ENCODE assay signal across 8 cellular contexts in genomic region chr16:3059041-3059722, GRCh38. TPM values are rescaled to one million over a fixed set of nuclear protein-coding genes. Genes with fewer than 3 reads are reported as not detected.
DNase-seq lines count a peak whose midpoint lies in the region; ATAC-seq and TF ChIP-seq lines count a peak whose summit lies in the region.

No MANE protein-coding gene starts in this region.

- DNase-seq in NCI-H1694 treated with DMSO at 0.1 percent for 48 hours (lab: John Stamatoyannopoulos, UW) (peak; percentile 30), NCI-H1694 (lab: John Stamatoyannopoulos, UW) (no peak), NCI-H146 treated with DMSO at 0.1 percent for 48 hours (lab: John Stamatoyannopoulos, UW; ENCODE audit: unreplicated experiment) (peak; percentile 37), WTC11 (ENCODE audit: low spot score) (peak; percentile 94), cardiac fibroblast (ENCODE audit: low read depth in 2 of 2) (peak; percentile 84 to 92), iris pigment epithelial cell (ENCODE audit: low read depth) (peak; percentile 73)
- DNase-seq in stimulated activated CD4-positive, alpha-beta T cell treated with anti-CD3 and anti-CD28 coated beads, Interleukin-12 subunit alpha, Interleukin-12 subunit beta, amount 100 ng/mL, for 4 hours, result peak; percentile 86

- H3K36me3 Mint-ChIP-seq in WTC11, result no peaks in the 10 kb centered on the region

- ATAC-seq in HG02763 (IDR thresholded peaks at IDR 0.05; ENCODE audit: unreplicated experiment) (peak; percentile 71), WTC11 (peak; percentile 79)

- peak overlapping the region; percentile 82 to 96 for H3K4me3 ChIP-seq in cardiac fibroblast (replicated peaks in 1 of 2; ENCODE audit: low read depth in 2 of 2, low read length in 2 of 2)

- peaks cover 28% of the 10 kb centered on the region for H3K4me1 Mint-ChIP-seq in WTC11

- POLR2A ChIA-PET in WTC11 (lab: Charles Lee), result interaction anchor here (0.9 to 3.2 kb wide), 12 partner anchors 13 to 70 kb away, joined by 3 to 29 read pairs (median 6); partner anchors contain the start of genes CLDN9, HCFC1R1, MMP25 and TNFRSF12A

- H3K4me3 Mint-ChIP-seq in WTC11, result peak overlapping the region; percentile 76

- H3K27me3 Mint-ChIP-seq in WTC11 (ENCODE audit: low read depth), result peaks cover 3% of the 10 kb centered on the region; the same call in 1 of the 2 replicates

- H3K9me3 Mint-ChIP-seq in WTC11, result no peaks in the 10 kb centered on the region

- H3K27ac Mint-ChIP-seq in WTC11, result peak overlapping the region; percentile 79; the same call in 1 of the 2 replicates

- peak; percentile 92 for TF ChIP-seq CTCF in WTC11 (IDR thresholded peaks at IDR 0.05)
- TF ChIP-seq CTCF in cardiac fibroblast (IDR thresholded peaks at IDR 0.05; ENCODE audit: low read depth, low read length), result peak; percentile 46

- CTCF ChIA-PET in WTC11 (lab: Charles Lee), result interaction anchor here (0.6 to 3.6 kb wide), 54 partner anchors 9 to 205 kb away, joined by 3 to 109 read pairs (median 5); partner anchors contain the start of genes BICDL2, CLDN6, HCFC1R1 and KREMEN2

TF ChIP-seq in WTC11, 78 proteins besides CTCF, POLR2A, EP300 and RAD21 (continues in another document):
- TF ChIP-seq JAZF1 (CRISPR knock-in tag; IDR thresholded peaks at IDR 0.05) (no peak), SMAD4 (CRISPR knock-in tag; IDR thresholded peaks at IDR 0.05) (no peak), NFYB (CRISPR knock-in tag; conservative IDR thresholded peaks at IDR 0.05; ENCODE audit: low read depth) (no peak), ZNF219 (CRISPR knock-in tag; IDR thresholded peaks at IDR 0.05; ENCODE audit: borderline replicate concordance) (no peak), ZBTB21 (CRISPR knock-in tag; IDR thresholded peaks at IDR 0.05; ENCODE audit: borderline replicate concordance) (no peak), ZNF416 (CRISPR knock-in tag; IDR thresholded peaks at IDR 0.05) (peak; percentile 51; the same call in 1 of the 2 replicates), GRHL2 (CRISPR knock-in tag; IDR thresholded peaks at IDR 0.05; ENCODE audit: insufficient replicate concordance, severe bottlenecking) (no peak), ZNF121 (CRISPR knock-in tag; IDR thresholded peaks at IDR 0.05) (no peak), E2F4 (CRISPR knock-in tag; IDR thresholded peaks at IDR 0.05; ENCODE audit: borderline replicate concordance, low read depth) (no peak), RELA (CRISPR knock-in tag; IDR thresholded peaks at IDR 0.05; ENCODE audit: borderline replicate concordance) (peak; percentile 78; the same call in 1 of the 2 replicates), HMGA2 (CRISPR knock-in tag; IDR thresholded peaks at IDR 0.05) (no peak), PRDM15 (CRISPR knock-in tag; IDR thresholded peaks at IDR 0.05) (peak; percentile 22; the same call in 1 of the 2 replicates)
- TF ChIP-seq, protein P1, sequence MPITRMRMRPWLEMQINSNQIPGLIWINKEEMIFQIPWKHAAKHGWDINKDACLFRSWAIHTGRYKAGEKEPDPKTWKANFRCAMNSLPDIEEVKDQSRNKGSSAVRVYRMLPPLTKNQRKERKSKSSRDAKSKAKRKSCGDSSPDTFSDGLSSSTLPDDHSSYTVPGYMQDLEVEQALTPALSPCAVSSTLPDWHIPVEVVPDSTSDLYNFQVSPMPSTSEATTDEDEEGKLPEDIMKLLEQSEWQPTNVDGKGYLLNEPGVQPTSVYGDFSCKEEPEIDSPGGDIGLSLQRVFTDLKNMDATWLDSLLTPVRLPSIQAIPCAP (CRISPR knock-in tag; IDR thresholded peaks at IDR 0.05), result no peak
- TF ChIP-seq, protein P2, sequence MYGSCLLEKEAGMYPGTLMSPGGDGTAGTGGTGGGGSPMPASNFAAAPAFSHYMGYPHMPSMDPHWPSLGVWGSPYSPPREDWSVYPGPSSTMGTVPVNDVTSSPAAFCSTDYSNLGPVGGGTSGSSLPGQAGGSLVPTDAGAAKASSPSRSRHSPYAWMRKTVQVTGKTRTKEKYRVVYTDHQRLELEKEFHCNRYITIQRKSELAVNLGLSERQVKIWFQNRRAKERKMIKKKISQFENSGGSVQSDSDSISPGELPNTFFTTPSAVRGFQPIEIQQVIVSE (CRISPR knock-in tag; IDR thresholded peaks at IDR 0.05; ENCODE audit: borderline replicate concordance), result no peak
- TF ChIP-seq, protein P3, sequence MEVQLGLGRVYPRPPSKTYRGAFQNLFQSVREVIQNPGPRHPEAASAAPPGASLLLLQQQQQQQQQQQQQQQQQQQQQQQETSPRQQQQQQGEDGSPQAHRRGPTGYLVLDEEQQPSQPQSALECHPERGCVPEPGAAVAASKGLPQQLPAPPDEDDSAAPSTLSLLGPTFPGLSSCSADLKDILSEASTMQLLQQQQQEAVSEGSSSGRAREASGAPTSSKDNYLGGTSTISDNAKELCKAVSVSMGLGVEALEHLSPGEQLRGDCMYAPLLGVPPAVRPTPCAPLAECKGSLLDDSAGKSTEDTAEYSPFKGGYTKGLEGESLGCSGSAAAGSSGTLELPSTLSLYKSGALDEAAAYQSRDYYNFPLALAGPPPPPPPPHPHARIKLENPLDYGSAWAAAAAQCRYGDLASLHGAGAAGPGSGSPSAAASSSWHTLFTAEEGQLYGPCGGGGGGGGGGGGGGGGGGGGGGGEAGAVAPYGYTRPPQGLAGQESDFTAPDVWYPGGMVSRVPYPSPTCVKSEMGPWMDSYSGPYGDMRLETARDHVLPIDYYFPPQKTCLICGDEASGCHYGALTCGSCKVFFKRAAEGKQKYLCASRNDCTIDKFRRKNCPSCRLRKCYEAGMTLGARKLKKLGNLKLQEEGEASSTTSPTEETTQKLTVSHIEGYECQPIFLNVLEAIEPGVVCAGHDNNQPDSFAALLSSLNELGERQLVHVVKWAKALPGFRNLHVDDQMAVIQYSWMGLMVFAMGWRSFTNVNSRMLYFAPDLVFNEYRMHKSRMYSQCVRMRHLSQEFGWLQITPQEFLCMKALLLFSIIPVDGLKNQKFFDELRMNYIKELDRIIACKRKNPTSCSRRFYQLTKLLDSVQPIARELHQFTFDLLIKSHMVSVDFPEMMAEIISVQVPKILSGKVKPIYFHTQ (CRISPR knock-in tag; IDR thresholded peaks at IDR 0.05), result no peak
- TF ChIP-seq, protein P4, sequence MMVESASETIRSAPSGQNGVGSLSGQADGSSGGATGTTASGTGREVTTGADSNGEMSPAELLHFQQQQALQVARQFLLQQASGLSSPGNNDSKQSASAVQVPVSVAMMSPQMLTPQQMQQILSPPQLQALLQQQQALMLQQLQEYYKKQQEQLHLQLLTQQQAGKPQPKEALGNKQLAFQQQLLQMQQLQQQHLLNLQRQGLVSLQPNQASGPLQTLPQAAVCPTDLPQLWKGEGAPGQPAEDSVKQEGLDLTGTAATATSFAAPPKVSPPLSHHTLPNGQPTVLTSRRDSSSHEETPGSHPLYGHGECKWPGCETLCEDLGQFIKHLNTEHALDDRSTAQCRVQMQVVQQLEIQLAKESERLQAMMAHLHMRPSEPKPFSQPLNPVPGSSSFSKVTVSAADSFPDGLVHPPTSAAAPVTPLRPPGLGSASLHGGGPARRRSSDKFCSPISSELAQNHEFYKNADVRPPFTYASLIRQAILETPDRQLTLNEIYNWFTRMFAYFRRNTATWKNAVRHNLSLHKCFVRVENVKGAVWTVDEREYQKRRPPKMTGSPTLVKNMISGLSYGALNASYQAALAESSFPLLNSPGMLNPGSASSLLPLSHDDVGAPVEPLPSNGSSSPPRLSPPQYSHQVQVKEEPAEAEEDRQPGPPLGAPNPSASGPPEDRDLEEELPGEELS (CRISPR knock-in tag; IDR thresholded peaks at IDR 0.05), result no peak; the same call in 1 of the 2 replicates

RNA-seq across cellular contexts. Expression of gene IL32, which starts 6.3 kb away (rescaled TPM):
- total RNA-seq in WTC11 (2021), result 3.5 to 4.7 TPM (median 3.6 TPM) in 3 replicates

RNA-seq across cellular contexts. Expression of gene MMP25, which starts 12.8 kb away (rescaled TPM):
- 41.2 to 49.0 TPM (median 43.3 TPM) in 3 replicates for total RNA-seq in WTC11 (2021)

RNA-seq across cellular contexts. Expression of gene BICDL2, which starts 22.4 kb away (rescaled TPM):
- 27.3 to 28.5 TPM (median 28.2 TPM) in 3 replicates for total RNA-seq in WTC11 (2021)

RNA-seq across cellular contexts. Expression of gene THOC6, which starts 35.3 kb away (rescaled TPM):
- total RNA-seq in WTC11 (2021), result 76.5 to 94.2 TPM (median 88.7 TPM) in 3 replicates

RNA-seq across cellular contexts. Expression of gene HCFC1R1, which starts 35.4 kb away (rescaled TPM):
- 76.0 to 84.0 TPM (median 83.2 TPM) in 3 replicates for total RNA-seq in WTC11 (2021)
